14 cellular contexts compared by ENCODE assay signal in the genomic region with DNA sequence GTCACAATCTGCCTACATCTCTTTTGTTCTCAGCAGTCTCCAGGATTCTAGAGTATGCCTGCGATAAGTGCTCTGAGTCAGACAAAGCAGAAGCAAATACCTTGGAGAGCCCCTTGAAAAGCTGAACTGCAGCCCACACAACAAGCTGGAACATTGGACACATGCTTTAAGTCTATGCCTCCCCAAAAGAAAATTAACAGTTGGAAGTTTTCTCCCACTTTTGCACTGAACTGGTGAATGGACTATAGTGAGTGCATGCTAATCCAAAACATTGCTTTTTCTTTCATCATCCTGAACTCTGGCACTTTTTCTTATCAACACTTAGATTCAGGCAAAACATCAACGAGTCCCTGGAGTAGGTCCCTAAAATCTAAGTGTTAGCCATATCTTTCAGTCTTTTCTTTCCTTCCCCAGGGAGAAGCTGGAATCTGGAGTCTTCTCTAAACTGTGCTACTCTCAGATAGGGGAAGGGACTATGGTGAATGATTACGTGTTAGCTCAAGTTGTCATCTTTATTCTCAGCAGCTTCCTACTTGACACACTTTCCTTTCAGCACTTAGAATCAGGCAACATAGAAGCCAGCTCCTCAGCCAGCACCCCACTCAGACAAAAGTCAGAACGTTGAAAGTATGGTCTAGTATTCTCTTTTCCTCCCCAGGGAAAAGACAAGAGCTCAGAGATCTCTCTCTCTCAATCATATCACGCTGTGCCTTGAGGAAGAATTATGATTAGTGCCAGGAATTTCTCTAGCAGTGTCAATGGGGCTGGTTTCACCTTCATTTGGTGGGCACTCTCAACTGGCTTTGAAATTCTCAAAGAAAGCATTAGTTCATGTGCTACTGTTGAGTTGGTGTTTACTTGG.
DNase-seq lines count a peak whose midpoint lies in the region; ATAC-seq and TF ChIP-seq lines count a peak whose summit lies in the region.
"Had no signal": no experiment of that assay in that cellular context is flagged by ENCODE, and none has a peak within 500 bp of the region (broad histone marks: within the 10 kb centered on the region; RNA-seq: fewer than 3 reads in every experiment).

No MANE protein-coding gene starts in this region.

- no peak overlapping the region for H3K4me3 ChIP-seq in fibroblast of mammary gland (ENCODE audit: control insufficient read depth, low read depth, low read length)
- H3K4me3 ChIP-seq in parathyroid adenoma (ENCODE audit: low read depth, low read length) = no peak overlapping the region
- H3K4me3 ChIP-seq in adrenal gland = no peak overlapping the region

- H3K27ac ChIP-seq in parathyroid adenoma (no peak overlapping the region), adrenal gland (no peak overlapping the region)

- no peaks in the 10 kb centered on the region for H3K9me3 Mint-ChIP-seq in natural killer cell
- no peaks in the 10 kb centered on the region for H3K9me3 Mint-ChIP-seq in activated naive CD4-positive, alpha-beta T cell treated with anti-CD3 and anti-CD28 coated beads, Interleukin-2, amount 50 U/mL, for 72 hours
- H3K9me3 Mint-ChIP-seq: activated naive CD4-positive, alpha-beta T cell treated with anti-CD3 and anti-CD28 coated beads, Interleukin-2, amount 10 ng/mL, durations not matched to agents 7 days and 5 days; CD8-positive, alpha-beta memory T cell; dendritic cell treated with granulocyte-macrophage colony-stimulating factor and Interleukin-4, amounts not matched to agents 40 ng/mL and 50 ng/mL, for 4 days; stimulated activated naive CD8-positive, alpha-beta T cell treated with anti-CD3 and anti-CD28 coated beads, Interleukin-15, Interleukin-2, amounts not matched to agents 100 ng/mL and 50 ng/mL, for 24 hours had no signal

- H3K79me2 ChIP-seq in parathyroid adenoma = no peaks in the 10 kb centered on the region

- H3K4me2 ChIP-seq in parathyroid adenoma (ENCODE audit: low read length) = no peak overlapping the region

- H3K4me1 ChIP-seq in parathyroid adenoma (no peaks in the 10 kb centered on the region), adrenal gland (replicated peaks in 1 of 2) (no peaks in the 10 kb centered on the region)

- no peaks in the 10 kb centered on the region for H3K27me3 ChIP-seq in parathyroid adenoma (ENCODE audit: control insufficient read depth, insufficient read depth, low read length)
- H3K27me3 ChIP-seq in adrenal gland = no peaks in the 10 kb centered on the region

- no peaks in the 10 kb centered on the region for H3K36me3 Mint-ChIP-seq in natural killer cell
- no peaks in the 10 kb centered on the region for H3K36me3 Mint-ChIP-seq in activated naive CD4-positive, alpha-beta T cell treated with anti-CD3 and anti-CD28 coated beads, Interleukin-2, amount 50 U/mL, for 72 hours
- H3K36me3 Mint-ChIP-seq: activated naive CD4-positive, alpha-beta T cell treated with anti-CD3 and anti-CD28 coated beads, Interleukin-2, amount 10 ng/mL, durations not matched to agents 7 days and 5 days; CD8-positive, alpha-beta memory T cell had no signal

- no peak overlapping the region for H3K4me3 Mint-ChIP-seq in natural killer cell
- H3K4me3 Mint-ChIP-seq: activated naive CD4-positive, alpha-beta T cell treated with anti-CD3 and anti-CD28 coated beads, Interleukin-2, amount 10 ng/mL, durations not matched to agents 7 days and 5 days; CD8-positive, alpha-beta memory T cell; dendritic cell treated with granulocyte-macrophage colony-stimulating factor and Interleukin-4, amounts not matched to agents 40 ng/mL and 50 ng/mL, for 4 days; stimulated activated naive CD8-positive, alpha-beta T cell treated with anti-CD3 and anti-CD28 coated beads, Interleukin-15, Interleukin-2, amounts not matched to agents 100 ng/mL and 50 ng/mL, for 24 hours had no signal

- 60 to 74% (median 71%) methylated on average over 5 of the region's 5 CpGs for WGBS in adrenal gland, 4 donors

- no peak for ATAC-seq in natural killer cell
- no peak for ATAC-seq in activated naive CD4-positive, alpha-beta T cell treated with anti-CD3 and anti-CD28 coated beads, Interleukin-2, amount 50 U/mL, for 72 hours

- intact Hi-C loops in natural killer cell (cut with micrococcal nuclease) = no loop called here
- intact Hi-C loops in adrenal gland (cut with DNase I) = no loop called here

- TF ChIP-seq CTCF in fibroblast of mammary gland (conservative IDR thresholded peaks at IDR 0.05; ENCODE audit: control insufficient read depth, insufficient read depth, low read depth, low read length) = no peak
- TF ChIP-seq CTCF in parathyroid adenoma (IDR thresholded peaks at IDR 0.05) = no peak
- no peak for TF ChIP-seq CTCF in natural killer cell (IDR thresholded peaks at IDR 0.05)
- no peak for TF ChIP-seq CTCF in adrenal gland (IDR thresholded peaks at IDR 0.05)

- peaks cover 0 to 3% of the 10 kb centered on the region in 2 donors for H3K27me3 Mint-ChIP-seq in natural killer cell (ENCODE audit: low read depth in 2 of 2)
- H3K27me3 Mint-ChIP-seq: activated naive CD4-positive, alpha-beta T cell treated with anti-CD3 and anti-CD28 coated beads, Interleukin-2, amount 10 ng/mL, durations not matched to agents 7 days and 5 days; dendritic cell treated with granulocyte-macrophage colony-stimulating factor and Interleukin-4, amounts not matched to agents 40 ng/mL and 50 ng/mL, for 4 days; stimulated activated naive CD8-positive, alpha-beta T cell treated with anti-CD3 and anti-CD28 coated beads, Interleukin-15, Interleukin-2, amounts not matched to agents 100 ng/mL and 50 ng/mL, for 24 hours had no signal

- H3K9me3 ChIP-seq in parathyroid adenoma (ENCODE audit: control insufficient read depth, low read length) (no peaks in the 10 kb centered on the region), adrenal gland (replicated peaks in 1 of 3) (peaks cover 0 to 6% (median 0%) of the 10 kb centered on the region in 3 donors)

- peak overlapping the region; percentile 19 for H2AFZ ChIP-seq in parathyroid adenoma

- H3K4me1 Mint-ChIP-seq in natural killer cell = no peaks in the 10 kb centered on the region

- H3K27ac Mint-ChIP-seq in natural killer cell = no peak overlapping the region
- no peak overlapping the region for H3K27ac Mint-ChIP-seq in activated naive CD4-positive, alpha-beta T cell treated with anti-CD3 and anti-CD28 coated beads, Interleukin-2, amount 50 U/mL, for 72 hours
- H3K27ac Mint-ChIP-seq: activated naive CD4-positive, alpha-beta T cell treated with anti-CD3 and anti-CD28 coated beads, Interleukin-2, amount 10 ng/mL, durations not matched to agents 7 days and 5 days; CD8-positive, alpha-beta memory T cell; dendritic cell treated with granulocyte-macrophage colony-stimulating factor and Interleukin-4, amounts not matched to agents 40 ng/mL and 50 ng/mL, for 4 days; stimulated activated naive CD8-positive, alpha-beta T cell treated with anti-CD3 and anti-CD28 coated beads, Interleukin-15, Interleukin-2, amounts not matched to agents 100 ng/mL and 50 ng/mL, for 24 hours had no signal

- no peak for TF ChIP-seq POLR2A in adrenal gland (IDR thresholded peaks at IDR 0.05)

- no peak overlapping the region for H3K9ac ChIP-seq in parathyroid adenoma

- H3K36me3 ChIP-seq in parathyroid adenoma (ENCODE audit: control insufficient read depth, insufficient read depth, low read length) (no peaks in the 10 kb centered on the region), adrenal gland (replicated peaks in 1 of 2) (no peaks in the 10 kb centered on the region)

- DNase-seq in EH (ENCODE audit: low read depth) = peak; percentile 32
- DNase-seq in fibroblast of mammary gland (ENCODE audit: low read depth) = peak; percentile 52
- no peak for DNase-seq in natural killer cell
- no peak for DNase-seq in activated naive CD4-positive, alpha-beta T cell treated with anti-CD3 and anti-CD28 coated beads, Interleukin-2, amount 50 U/mL, for 72 hours (ENCODE audit: low spot score in 2 of 2)
- no peak for DNase-seq in adrenal gland
- no peak for DNase-seq in DMS153 (lab: John Stamatoyannopoulos, UW)
- DNase-seq: activated naive CD4-positive, alpha-beta T cell treated with anti-CD3 and anti-CD28 coated beads, Interleukin-2, amount 10 ng/mL, durations not matched to agents 7 days and 5 days; CD8-positive, alpha-beta memory T cell; NCI-H1105; T-helper 1 cell had no signal

TF ChIP-seq in PFSK-1, 5 proteins besides CTCF, POLR2A, EP300 and RAD21:
- TF ChIP-seq, protein P1, sequence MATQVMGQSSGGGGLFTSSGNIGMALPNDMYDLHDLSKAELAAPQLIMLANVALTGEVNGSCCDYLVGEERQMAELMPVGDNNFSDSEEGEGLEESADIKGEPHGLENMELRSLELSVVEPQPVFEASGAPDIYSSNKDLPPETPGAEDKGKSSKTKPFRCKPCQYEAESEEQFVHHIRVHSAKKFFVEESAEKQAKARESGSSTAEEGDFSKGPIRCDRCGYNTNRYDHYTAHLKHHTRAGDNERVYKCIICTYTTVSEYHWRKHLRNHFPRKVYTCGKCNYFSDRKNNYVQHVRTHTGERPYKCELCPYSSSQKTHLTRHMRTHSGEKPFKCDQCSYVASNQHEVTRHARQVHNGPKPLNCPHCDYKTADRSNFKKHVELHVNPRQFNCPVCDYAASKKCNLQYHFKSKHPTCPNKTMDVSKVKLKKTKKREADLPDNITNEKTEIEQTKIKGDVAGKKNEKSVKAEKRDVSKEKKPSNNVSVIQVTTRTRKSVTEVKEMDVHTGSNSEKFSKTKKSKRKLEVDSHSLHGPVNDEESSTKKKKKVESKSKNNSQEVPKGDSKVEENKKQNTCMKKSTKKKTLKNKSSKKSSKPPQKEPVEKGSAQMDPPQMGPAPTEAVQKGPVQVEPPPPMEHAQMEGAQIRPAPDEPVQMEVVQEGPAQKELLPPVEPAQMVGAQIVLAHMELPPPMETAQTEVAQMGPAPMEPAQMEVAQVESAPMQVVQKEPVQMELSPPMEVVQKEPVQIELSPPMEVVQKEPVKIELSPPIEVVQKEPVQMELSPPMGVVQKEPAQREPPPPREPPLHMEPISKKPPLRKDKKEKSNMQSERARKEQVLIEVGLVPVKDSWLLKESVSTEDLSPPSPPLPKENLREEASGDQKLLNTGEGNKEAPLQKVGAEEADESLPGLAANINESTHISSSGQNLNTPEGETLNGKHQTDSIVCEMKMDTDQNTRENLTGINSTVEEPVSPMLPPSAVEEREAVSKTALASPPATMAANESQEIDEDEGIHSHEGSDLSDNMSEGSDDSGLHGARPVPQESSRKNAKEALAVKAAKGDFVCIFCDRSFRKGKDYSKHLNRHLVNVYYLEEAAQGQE (IDR thresholded peaks at IDR 0.05; ENCODE audit: insufficient read depth in 1 of 2, low read depth in 2 of 2, low read length in 2 of 2) = peak; percentile 57 to 81; a peak in 2 of 4 replicates
- no peak for TF ChIP-seq POLR2AphosphoS5 (IDR thresholded peaks at IDR 0.05; ENCODE audit: low read depth, low read length)

Comparison
In these comparisons a context has a peak if more than half of its experiments do, and no peak if none do; other contexts are left out.
1. DNase-seq: peak in EH (single experiment) and fibroblast of mammary gland (single experiment); none in natural killer cell (single experiment), activated naive CD4-positive, alpha-beta T cell treated with anti-CD3 and anti-CD28 coated beads, Interleukin-2, amount 50 U/mL, for 72 hours (0 of 2), adrenal gland (0 of 7) and DMS153 (single experiment).